ENCODE assay signal across 20 cellular contexts in genomic region chrY:22975483-22975882, GRCh38. TPM values are rescaled to one million over a fixed set of nuclear protein-coding genes. Genes with fewer than 3 reads are reported as not detected.
"Had no signal": no experiment of that assay in that cellular context is flagged by ENCODE, and none has a peak within 500 bp of the region (broad histone marks: within the 10 kb centered on the region; RNA-seq: fewer than 3 reads in every experiment).

No MANE protein-coding gene starts in this region.

RNA-seq across cellular contexts. Expression of gene BPY2, which starts 8.6 kb away (rescaled TPM):
- total RNA-seq: activated naive CD4-positive, alpha-beta T cell treated with anti-CD3 and anti-CD28 coated beads for 36 hours; activated naive CD4-positive, alpha-beta T cell treated with anti-CD3 and anti-CD28 coated beads, Interleukin-2, amount 50 U/mL, for 72 hours; activated naive CD8-positive, alpha-beta T cell treated with anti-CD3 and anti-CD28 coated beads for 36 hours; activated naive CD8-positive, alpha-beta T cell treated with anti-CD3 and anti-CD28 coated beads, Interleukin-2, amount 10 ng/mL, durations not matched to agents 7 days and 5 days; activated T-cell treated with anti-CD3 and anti-CD28 coated beads, Interleukin-2, amount 50 U/mL, for 4 hours; activated T-cell treated with anti-CD3 and anti-CD28 coated beads, Interleukin-2, amount 50 U/mL, for 72 hours; activated T-helper 1 cell treated with anti-CD3 and anti-CD28 coated beads, Interleukin-12 subunit alpha, Interleukin-12 subunit beta, Interleukin-2, Interleukin-4 antibody, amounts not matched to agents 30 ng/mL and 10 ng/mL and 1 ng/mL, durations not matched to agents 14 hours and 24 hours and 36 hours; activated T-helper 17 cell treated with anti-CD3 and anti-CD28 coated beads, Interleukin-2, amount 50 U/mL, for 72 hours; activated T-helper 2 cell treated with anti-CD3 and anti-CD28 coated beads, Interferon-gamma antibody, Interleukin-2, Interleukin-4, amounts not matched to agents 10 μg/mL and 5 μg/mL and 100 μg/mL, durations not matched to agents 14 hours and 24 hours and 36 hours; adrenal gland; aorta; ascending aorta; astrocyte; breast epithelium; bronchial epithelial cell; cardiac muscle cell; cardiac septum; cerebellum; chondrocyte had no signal
- polyA plus RNA-seq: adipose tissue, adrenal gland, aorta, cardiac muscle cell had no signal
